ENCODE assay signal across 20 cellular contexts in the genomic region with DNA sequence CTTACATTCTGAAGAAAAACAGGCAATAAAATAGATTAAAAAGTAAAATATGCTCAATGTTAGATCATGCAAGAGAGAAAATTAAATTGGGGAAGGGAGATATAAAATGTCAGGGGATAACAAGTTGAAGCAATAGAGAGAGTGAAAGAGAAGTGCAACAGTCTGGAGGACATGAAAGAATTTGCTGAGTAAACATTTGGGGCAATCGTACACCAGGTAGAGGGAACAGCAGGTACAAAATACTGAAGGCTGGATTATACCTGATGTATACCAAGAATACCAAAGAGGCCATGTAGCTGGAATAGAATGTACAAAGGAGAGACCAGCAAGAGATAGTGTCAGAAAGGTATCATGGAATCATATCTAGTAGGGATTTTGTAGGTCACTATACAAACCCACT.
A peak's percentile ranks its signal among the peaks of the same experiment; 100 is the strongest.
DNase-seq lines count a peak whose midpoint lies in the region; ATAC-seq, FAIRE-seq and TF ChIP-seq lines count a peak whose summit lies in the region.
"Had no signal": no experiment of that assay in that cellular context is flagged by ENCODE, and none has a peak within 500 bp of the region (broad histone marks: within the 10 kb centered on the region; RNA-seq: fewer than 3 reads in every experiment).

No MANE protein-coding gene starts in this region.

- H4K20me1 ChIP-seq in IMR-90 (ENCODE audit: insufficient read depth, low read length) (no peaks in the 10 kb centered on the region), mammary epithelial cell (ENCODE audit: insufficient read depth, low read length) (no peaks in the 10 kb centered on the region)
- H4K20me1 ChIP-seq: BLaER1 treated with 17β-estradiol and CSF1 and Interleukin-3, amounts not matched to agents 10 nM and 100 nM had no signal

- 25% methylated on average over 1 of the region's 1 CpG for WGBS in A549 (ENCODE audit: missing lambda C conversion rate)
- WGBS in IMR-90 (ENCODE audit: extremely low coverage in 2 of 2, insufficient read length in 1 of 2), 2 experiments = no CpG with 5 or more reads among the region's 1 CpG
- 95% methylated on average over 1 of the region's 1 CpG for WGBS in mammary epithelial cell (ENCODE audit: low coverage, missing lambda C conversion rate)

- no peak overlapping the region for H2BK120ac ChIP-seq in IMR-90 (ENCODE audit: low read depth, low read length)

- TF ChIP-seq CTCF in A549 (IDR thresholded peaks at IDR 0.05) = no peak
- no peak for TF ChIP-seq CTCF in IMR-90 (conservative IDR thresholded peaks at IDR 0.05; ENCODE audit: low read depth, low read length)
- no peak for TF ChIP-seq CTCF in left lung (IDR thresholded peaks at IDR 0.05)
- no peak for TF ChIP-seq CTCF in mammary epithelial cell (conservative IDR thresholded peaks at IDR 0.05 in 1 of 2, IDR thresholded peaks at IDR 0.05 in 1 of 2; ENCODE audit: extremely low read depth in 1 of 2, insufficient read depth in 1 of 2, low read depth in 1 of 2, low read length in 2 of 2)

- ATAC-seq in A549 = no peak
- ATAC-seq in IMR-90 (ENCODE audit: low read depth) = no peak
- peak; percentile 22 for ATAC-seq in left lung
- ATAC-seq: CD8-positive, alpha-beta T cell had no signal

- intact Hi-C loops in IMR-90 (cut with micrococcal nuclease) = no loop called here
- intact Hi-C loops in left lung (cut with DNase I) = no loop called here
- intact Hi-C loops in mammary epithelial cell (cut with micrococcal nuclease) = no loop called here

- no peaks in the 10 kb centered on the region for H3K9me1 ChIP-seq in IMR-90 (ENCODE audit: insufficient read depth, low read length)

- in situ Hi-C loops in IMR-90 (cut with MboI; ENCODE audit: low sequenced_read_pairs) = no loop called here
- in situ Hi-C loops in mammary epithelial cell (cut with MboI; ENCODE audit: low sequenced_read_pairs in 2 of 2) = no loop called here

- no peak overlapping the region for H4K8ac ChIP-seq in IMR-90 (ENCODE audit: low read depth in 2 of 2, low read length in 2 of 2)

- H3K4me1 ChIP-seq in A549 = peaks cover 11% of the 10 kb centered on the region; the same call in 2 of the 3 replicates
- H3K4me1 ChIP-seq in IMR-90 (ENCODE audit: control insufficient read depth, insufficient read depth, low read length) = no peaks in the 10 kb centered on the region
- H3K4me1 ChIP-seq in left lung = no peaks in the 10 kb centered on the region
- H3K4me1 ChIP-seq in mammary epithelial cell (ENCODE audit: insufficient read depth, low read length) = peaks cover 2% of the 10 kb centered on the region
- H3K4me1 ChIP-seq: BLaER1 treated with 17β-estradiol and CSF1 and Interleukin-3, amounts not matched to agents 10 nM and 100 nM had no signal

- BruUV-seq in IMR-90 (replicated peaks; lab: Mats Ljungman, UMichigan) = no TSS peak
- BruUV-seq in mammary epithelial cell (replicated peaks; lab: Mats Ljungman, UMichigan) = no TSS peak

- dilution Hi-C loops in IMR-90 (cut with HindIII; ENCODE audit: low sequenced_read_pairs, unreplicated experiment) (no loop called here), mammary epithelial cell (cut with HindIII; ENCODE audit: low sequenced_read_pairs) (no loop called here)

- H3K4me3 ChIP-seq in A549 (no peak overlapping the region), IMR-90 (ENCODE audit: insufficient read depth, low read depth, low read length) (no peak overlapping the region), left lung (no peak overlapping the region), mammary epithelial cell (replicated peaks in 1 of 3; ENCODE audit: insufficient read depth in 1 of 3, low read depth in 2 of 3, low read length in 3 of 3) (no peak overlapping the region)
- H3K4me3 ChIP-seq: BLaER1 treated with 17β-estradiol and CSF1 and Interleukin-3, amounts not matched to agents 10 nM and 100 nM had no signal

- no peak overlapping the region for H2AFZ ChIP-seq in IMR-90 (replicated peaks; ENCODE audit: low read length, poor library complexity)
- H2AFZ ChIP-seq in mammary epithelial cell (ENCODE audit: low read depth, low read length) = no peak overlapping the region

- H3K4ac ChIP-seq in IMR-90 (ENCODE audit: low read depth, low read length) = no peak overlapping the region

- TF ChIP-seq RAD21 in A549 (conservative IDR thresholded peaks at IDR 0.05 in 1 of 2, IDR thresholded peaks at IDR 0.05 in 1 of 2) (no peak), IMR-90 (IDR thresholded peaks at IDR 0.05; ENCODE audit: low read length) (no peak)

- no peak for TF ChIP-seq POLR2A in A549 (IDR thresholded peaks at IDR 0.05; ENCODE audit: low read length)
- TF ChIP-seq POLR2A in IMR-90 (IDR thresholded peaks at IDR 0.05; ENCODE audit: low read depth, low read length) = no peak

- DNase-seq in A549 (ENCODE audit: low read depth in 1 of 2, low spot score in 1 of 2) (no peak), IMR-90 (no peak), left lung (no peak), mammary epithelial cell (no peak)
- no peak for DNase-seq in stimulated activated CD4-positive, alpha-beta T cell treated with anti-CD3 and anti-CD28 coated beads, Interleukin-12 subunit alpha, Interleukin-12 subunit beta, amount 100 ng/mL, for 4 hours
- DNase-seq: 8988T; AML-193; Caco-2; Calu3; CD4-positive, alpha-beta T cell; CD8-positive, alpha-beta T cell; DMS79 treated with DMSO at 0.1 percent for 48 hours; GF-D8 had no signal

- H2BK15ac ChIP-seq in IMR-90 (ENCODE audit: low read depth, low read length) = no peak overlapping the region

- H3K36me3 ChIP-seq in IMR-90 (ENCODE audit: control insufficient read depth, insufficient read depth, low read length) (no peaks in the 10 kb centered on the region), left lung (no peaks in the 10 kb centered on the region), mammary epithelial cell (ENCODE audit: insufficient read depth, low read length) (no peaks in the 10 kb centered on the region)
- H3K36me3 ChIP-seq: BLaER1 treated with 17β-estradiol and CSF1 and Interleukin-3, amounts not matched to agents 10 nM and 100 nM had no signal

- no peak overlapping the region for H2BK20ac ChIP-seq in IMR-90 (ENCODE audit: low read depth, low read length)

- H3K4me2 ChIP-seq in A549 = no peak overlapping the region
- H3K4me2 ChIP-seq in IMR-90 (ENCODE audit: low read depth, low read length) = no peak overlapping the region
- no peak overlapping the region for H3K4me2 ChIP-seq in mammary epithelial cell (ENCODE audit: insufficient read depth, low read depth, low read length)
- H3K4me2 ChIP-seq: BLaER1 treated with 17β-estradiol and CSF1 and Interleukin-3, amounts not matched to agents 10 nM and 100 nM had no signal

- CTCF ChIA-PET in A549 (lab: Yijun Ruan, JAX) = interaction anchor here (0.9 to 1.2 kb wide), 2 partner anchors 16 to 19 kb away, joined by 3 read pairs; no protein-coding TSS in a partner anchor
- CTCF ChIA-PET in IMR-90 (lab: Yijun Ruan, JAX) = interaction anchor here (0.5 to 1.5 kb wide), 3 partner anchors 10 to 530 kb away, joined by 3 to 5 read pairs (median 4); no protein-coding TSS in a partner anchor
- CTCF ChIA-PET in mammary epithelial cell (lab: Charles Lee; ENCODE audit: low non-redundant PET) = no interaction called here

- H3K9ac ChIP-seq in IMR-90 (ENCODE audit: low read depth, low read length) = no peak overlapping the region
- no peak overlapping the region for H3K9ac ChIP-seq in mammary epithelial cell (ENCODE audit: insufficient read depth, low read length)
- H3K9ac ChIP-seq: BLaER1 treated with 17β-estradiol and CSF1 and Interleukin-3, amounts not matched to agents 10 nM and 100 nM had no signal

- H4K91ac ChIP-seq in IMR-90 (ENCODE audit: insufficient read depth, low read depth, low read length) = no peak overlapping the region

- no peak overlapping the region for H4K5ac ChIP-seq in IMR-90 (ENCODE audit: low read depth, low read length)

- H3K27me3 ChIP-seq in IMR-90 (ENCODE audit: control insufficient read depth, insufficient read depth, low read length) = no peaks in the 10 kb centered on the region
- H3K27me3 ChIP-seq in left lung = no peaks in the 10 kb centered on the region
- no peaks in the 10 kb centered on the region for H3K27me3 ChIP-seq in mammary epithelial cell (ENCODE audit: insufficient read depth, low read length)
- H3K27me3 ChIP-seq: BLaER1 treated with 17β-estradiol and CSF1 and Interleukin-3, amounts not matched to agents 10 nM and 100 nM had no signal

- TF ChIP-seq EP300 in A549 (IDR thresholded peaks at IDR 0.05) = no peak

- H3K79me2 ChIP-seq in mammary epithelial cell (ENCODE audit: insufficient read depth, low read length) = no peaks in the 10 kb centered on the region

- no peak overlapping the region for H3K56ac ChIP-seq in IMR-90 (ENCODE audit: extremely low read depth, insufficient read depth, low read length)

- H2AK5ac ChIP-seq in IMR-90 (ENCODE audit: low read depth, low read length) = no peak overlapping the region

- H3K9me3 ChIP-seq in A549 (no peaks in the 10 kb centered on the region), IMR-90 (ENCODE audit: control insufficient read depth, insufficient read depth, low read length) (peaks cover 2% of the 10 kb centered on the region; the same call in 1 of the 2 replicates), left lung (no peaks in the 10 kb centered on the region), mammary epithelial cell (replicated peaks; ENCODE audit: insufficient read depth, low read length) (peaks cover 4% of the 10 kb centered on the region)
- H3K9me3 ChIP-seq: BLaER1 treated with 17β-estradiol and CSF1 and Interleukin-3, amounts not matched to agents 10 nM and 100 nM; Caco-2 had no signal

- no peak overlapping the region for H2AK9ac ChIP-seq in IMR-90 (replicated peaks; ENCODE audit: low read depth, low read length, poor library complexity)

- POLR2A ChIA-PET in A549 (lab: Yijun Ruan, JAX) (no interaction called here), IMR-90 (lab: Charles Lee; ENCODE audit: unreplicated experiment) (no interaction called here)

- H3K79me1 ChIP-seq in IMR-90 (ENCODE audit: low read depth in 1 of 2, low read length in 2 of 2) = no peaks in the 10 kb centered on the region

- no peak overlapping the region for H3K27ac ChIP-seq in A549
- no peak overlapping the region for H3K27ac ChIP-seq in IMR-90 (ENCODE audit: insufficient read depth, low read length)
- no peak overlapping the region for H3K27ac ChIP-seq in left lung
- no peak overlapping the region for H3K27ac ChIP-seq in mammary epithelial cell (ENCODE audit: insufficient read depth, low read depth, low read length)
- H3K27ac ChIP-seq: BLaER1 treated with 17β-estradiol and CSF1 and Interleukin-3, amounts not matched to agents 10 nM and 100 nM; C4-2B had no signal

- H3K18ac ChIP-seq in IMR-90 (ENCODE audit: low read depth, low read length) = no peak overlapping the region

- no peak for FAIRE-seq in A549 (lab: Jason Lieb, UNC)
- FAIRE-seq: A204.1, D721Med, G401.6, GM12891, GM19239 had no signal

- H2BK5ac ChIP-seq in IMR-90 (ENCODE audit: low read depth, low read length, poor library complexity, severe bottlenecking) = no peak overlapping the region

- no peak overlapping the region for H3K14ac ChIP-seq in IMR-90 (replicated peaks; ENCODE audit: low read depth, low read length)

- H3K23ac ChIP-seq in IMR-90 (ENCODE audit: low read depth, low read length) = no peak overlapping the region

TF ChIP-seq in A549, 52 proteins besides CTCF, POLR2A, EP300 and RAD21 (continues in another document):
- TF ChIP-seq MAFK (IDR thresholded peaks at IDR 0.05; ENCODE audit: partially characterized antibody) = peak; percentile 53

TF ChIP-seq in IMR-90, 13 proteins besides CTCF, POLR2A, EP300 and RAD21:
- TF ChIP-seq BHLHE40 (IDR thresholded peaks at IDR 0.05; ENCODE audit: low read depth, low read length) (no peak), MAFK (IDR thresholded peaks at IDR 0.05; ENCODE audit: low read depth, low read length) (0 out of 2 replicates have a peak, but pooled peaks have one; percentile 6)
